20 cellular contexts compared by ENCODE assay signal in genomic region chr11:66934971-66935779, GRCh38. TPM values are rescaled to one million over a fixed set of nuclear protein-coding genes. Genes with fewer than 3 reads are reported as not detected.
DNase-seq lines count a peak whose midpoint lies in the region; ATAC-seq and TF ChIP-seq lines count a peak whose summit lies in the region.
"Had no signal": no experiment of that assay in that cellular context is flagged by ENCODE, and none has a peak within 500 bp of the region (broad histone marks: within the 10 kb centered on the region; RNA-seq: fewer than 3 reads in every experiment).

No MANE protein-coding gene starts in this region.

- no peaks in the 10 kb centered on the region for H4K20me1 ChIP-seq in mammary epithelial cell (ENCODE audit: insufficient read depth, low read length)

- H3K4me2 ChIP-seq in mammary epithelial cell (ENCODE audit: insufficient read depth, low read depth, low read length) = no peak overlapping the region
- H3K4me2 ChIP-seq: smooth muscle cell had no signal

- BruUV-seq in MCF 10A (replicated peaks; lab: Mats Ljungman, UMichigan) (no TSS peak), mammary epithelial cell (replicated peaks; lab: Mats Ljungman, UMichigan) (no TSS peak)

- H3K36me3 ChIP-seq in mammary epithelial cell (ENCODE audit: insufficient read depth, low read length) (no peaks in the 10 kb centered on the region), heart right ventricle (no peaks in the 10 kb centered on the region), prostate gland (no peaks in the 10 kb centered on the region)
- H3K36me3 ChIP-seq: ovary, WERI-Rb-1 had no signal

- TF ChIP-seq CTCF in MCF 10A (IDR thresholded peaks at IDR 0.05; ENCODE audit: unreplicated experiment) (no peak), mammary epithelial cell (conservative IDR thresholded peaks at IDR 0.05 in 1 of 2, IDR thresholded peaks at IDR 0.05 in 1 of 2; ENCODE audit: extremely low read depth in 1 of 2, insufficient read depth in 1 of 2, low read depth in 1 of 2, low read length in 2 of 2) (no peak), VCaP (conservative IDR thresholded peaks at IDR 0.05) (no peak), fibroblast of the aortic adventitia (IDR thresholded peaks at IDR 0.05; ENCODE audit: insufficient read depth, low read length) (no peak), heart right ventricle (IDR thresholded peaks at IDR 0.05) (no peak), prostate gland (IDR thresholded peaks at IDR 0.05) (no peak)

- H2AFZ ChIP-seq in mammary epithelial cell (ENCODE audit: low read depth, low read length) = no peak overlapping the region

- H3K9ac ChIP-seq in mammary epithelial cell (ENCODE audit: insufficient read depth, low read length) = no peak overlapping the region

- in situ Hi-C loops in mammary epithelial cell (cut with MboI; ENCODE audit: low sequenced_read_pairs in 2 of 2) = no loop called here

- 68% methylated on average over 9 of the region's 9 CpGs for WGBS in mammary epithelial cell (ENCODE audit: low coverage, missing lambda C conversion rate)
- 75 to 76% methylated on average over 9 of the region's 9 CpGs for WGBS in heart right ventricle, 2 donors
- 55% methylated on average over 9 of the region's 9 CpGs for WGBS in prostate gland

- dilution Hi-C loops in mammary epithelial cell (cut with HindIII; ENCODE audit: low sequenced_read_pairs) = no loop called here

- H3K4me3 Mint-ChIP-seq in MCF 10A (ENCODE audit: unreplicated experiment) = peak overlapping the region; percentile 34
- H3K4me3 Mint-ChIP-seq in natural killer cell treated with Interleukin-12 subunit alpha and Interleukin-12 subunit beta and Interleukin-15 and Interleukin-18, amount 100 ng/mL, for 72 hours = no peak overlapping the region
- H3K4me3 Mint-ChIP-seq: HFFc6; stimulated activated memory B cell treated with anti-CD40 and anti-IgM and Interleukin-4, amounts not matched to agents 10 μg/mL and 1 μg/mL and 100 μg/mL, for 72 hours; type B pancreatic cell had no signal

- peak; percentile 77 for DNase-seq in MCF 10A (ENCODE audit: unreplicated experiment)
- DNase-seq in mammary epithelial cell = no peak
- DNase-seq in fibroblast of the aortic adventitia (ENCODE audit: low read depth) = peak; percentile 94
- DNase-seq in heart right ventricle = no peak
- DNase-seq in prostate gland (ENCODE audit: low spot score) = no peak
- DNase-seq in natural killer cell treated with Interleukin-12 subunit alpha and Interleukin-12 subunit beta and Interleukin-15 and Interleukin-18, amount 100 ng/mL, for 72 hours (ENCODE audit: low spot score) = no peak
- no peak for DNase-seq in stimulated activated CD4-positive, alpha-beta T cell treated with anti-CD3 and anti-CD28 coated beads, Interleukin-12 subunit alpha, Interleukin-12 subunit beta, amount 100 ng/mL, for 4 hours
- DNase-seq: activated effector memory CD4-positive, alpha-beta T cell treated with Interleukin-2 at 50 U/mL for 16 hours; anterior cingulate cortex; HFFc6; hypothalamus; ovary; WERI-Rb-1 had no signal

- intact Hi-C loops in MCF 10A (cut with micrococcal nuclease) (no loop called here), mammary epithelial cell (cut with micrococcal nuclease) (no loop called here), heart right ventricle (cut with DNase I) (no loop called here), prostate gland (cut with DNase I) (no loop called here)

- no peaks in the 10 kb centered on the region for H3K9me3 Mint-ChIP-seq in MCF 10A (ENCODE audit: unreplicated experiment)
- no peaks in the 10 kb centered on the region for H3K9me3 Mint-ChIP-seq in natural killer cell treated with Interleukin-12 subunit alpha and Interleukin-12 subunit beta and Interleukin-15 and Interleukin-18, amount 100 ng/mL, for 72 hours
- H3K9me3 Mint-ChIP-seq: HFFc6; stimulated activated memory B cell treated with anti-CD40 and anti-IgM and Interleukin-4, amounts not matched to agents 10 μg/mL and 1 μg/mL and 100 μg/mL, for 72 hours had no signal

- no peaks in the 10 kb centered on the region for H3K27me3 Mint-ChIP-seq in MCF 10A (ENCODE audit: insufficient read depth, unreplicated experiment)
- peaks cover 0 to 3% of the 10 kb centered on the region in 2 donors for H3K27me3 Mint-ChIP-seq in natural killer cell treated with Interleukin-12 subunit alpha and Interleukin-12 subunit beta and Interleukin-15 and Interleukin-18, amount 100 ng/mL, for 72 hours
- H3K27me3 Mint-ChIP-seq: type B pancreatic cell had no signal

- POLR2A ChIA-PET in MCF 10A (lab: Yijun Ruan, JAX) = interaction anchor here (0.7 to 6.3 kb wide), 27 partner anchors 10 to 411 kb away, joined by 3 to 74 read pairs (median 5); partner anchors contain the start of genes C11orf86, PC, RCE1 and RHOD

- no peaks in the 10 kb centered on the region for H3K79me2 ChIP-seq in mammary epithelial cell (ENCODE audit: insufficient read depth, low read length)

- H3K4me3 ChIP-seq in mammary epithelial cell (replicated peaks in 1 of 3; ENCODE audit: insufficient read depth in 1 of 3, low read depth in 2 of 3, low read length in 3 of 3) (no peak overlapping the region), fibroblast of the aortic adventitia (ENCODE audit: low read depth, low read length) (no peak overlapping the region), heart right ventricle (no peak overlapping the region), prostate gland (no peak overlapping the region)
- H3K4me3 ChIP-seq: coronary artery, ovary, smooth muscle cell had no signal

- peaks cover 45% of the 10 kb centered on the region for H3K4me1 Mint-ChIP-seq in MCF 10A (ENCODE audit: insufficient read depth, unreplicated experiment)
- peaks cover 0 to 2% of the 10 kb centered on the region in 2 donors for H3K4me1 Mint-ChIP-seq in natural killer cell treated with Interleukin-12 subunit alpha and Interleukin-12 subunit beta and Interleukin-15 and Interleukin-18, amount 100 ng/mL, for 72 hours (ENCODE audit: low read depth in 2 of 2)
- H3K4me1 Mint-ChIP-seq: stimulated activated memory B cell treated with anti-CD40 and anti-IgM and Interleukin-4, amounts not matched to agents 10 μg/mL and 1 μg/mL and 100 μg/mL, for 72 hours had no signal

- no peaks in the 10 kb centered on the region for H3K9me3 ChIP-seq in mammary epithelial cell (replicated peaks; ENCODE audit: insufficient read depth, low read length)
- H3K9me3 ChIP-seq in heart right ventricle = peaks cover 0 to 6% (median 0%) of the 10 kb centered on the region in 11 donors
- no peaks in the 10 kb centered on the region for H3K9me3 ChIP-seq in prostate gland
- H3K9me3 ChIP-seq: ovary had no signal

- CTCF ChIA-PET in MCF 10A (lab: Yijun Ruan, JAX) (interaction anchor here (0.6 to 1.8 kb wide), 11 partner anchors 9 to 134 kb away, joined by 3 to 5 read pairs (median 4); partner anchors contain the start of gene PC), mammary epithelial cell (lab: Charles Lee; ENCODE audit: low non-redundant PET) (no interaction called here)

- H3K4me1 ChIP-seq in mammary epithelial cell (ENCODE audit: insufficient read depth, low read length) = no peaks in the 10 kb centered on the region
- no peaks in the 10 kb centered on the region for H3K4me1 ChIP-seq in heart right ventricle
- peaks cover 6% of the 10 kb centered on the region for H3K4me1 ChIP-seq in prostate gland (replicated peaks)

- TF ChIP-seq POLR2A in prostate gland (IDR thresholded peaks at IDR 0.05) = no peak

- H3K36me3 Mint-ChIP-seq in MCF 10A (ENCODE audit: insufficient read depth, unreplicated experiment) = peaks cover 16% of the 10 kb centered on the region
- no peaks in the 10 kb centered on the region for H3K36me3 Mint-ChIP-seq in natural killer cell treated with Interleukin-12 subunit alpha and Interleukin-12 subunit beta and Interleukin-15 and Interleukin-18, amount 100 ng/mL, for 72 hours
- H3K36me3 Mint-ChIP-seq: stimulated activated memory B cell treated with anti-CD40 and anti-IgM and Interleukin-4, amounts not matched to agents 10 μg/mL and 1 μg/mL and 100 μg/mL, for 72 hours; type B pancreatic cell had no signal

- ATAC-seq in heart right ventricle = no peak
- no peak for ATAC-seq in natural killer cell treated with Interleukin-12 subunit alpha and Interleukin-12 subunit beta and Interleukin-15 and Interleukin-18, amount 100 ng/mL, for 72 hours
- ATAC-seq: stimulated activated memory B cell treated with anti-CD40 and anti-IgM and Interleukin-4, amounts not matched to agents 10 μg/mL and 1 μg/mL and 100 μg/mL, for 72 hours had no signal

- H3K27ac ChIP-seq in mammary epithelial cell (ENCODE audit: insufficient read depth, low read depth, low read length) = no peak overlapping the region
- H3K27ac ChIP-seq in VCaP = peak overlapping the region; percentile 7; the same call in 1 of the 2 replicates
- H3K27ac ChIP-seq in heart right ventricle = no peak overlapping the region
- H3K27ac ChIP-seq in prostate gland = peak overlapping the region in 1 of 2 donors; percentile 33
- H3K27ac ChIP-seq: coronary artery, epithelial cell of prostate, ovary, WERI-Rb-1 had no signal

- H3K27ac Mint-ChIP-seq in MCF 10A (ENCODE audit: low read depth, unreplicated experiment) = peak overlapping the region; percentile 82
- H3K27ac Mint-ChIP-seq in natural killer cell treated with Interleukin-12 subunit alpha and Interleukin-12 subunit beta and Interleukin-15 and Interleukin-18, amount 100 ng/mL, for 72 hours = no peak overlapping the region
- H3K27ac Mint-ChIP-seq: HFFc6; stimulated activated memory B cell treated with anti-CD40 and anti-IgM and Interleukin-4, amounts not matched to agents 10 μg/mL and 1 μg/mL and 100 μg/mL, for 72 hours; type B pancreatic cell had no signal

- H3K27me3 ChIP-seq in mammary epithelial cell (ENCODE audit: insufficient read depth, low read length) (no peaks in the 10 kb centered on the region), heart right ventricle (peaks cover 0 to 5% (median 0%) of the 10 kb centered on the region in 7 donors), prostate gland (replicated peaks; ENCODE audit: insufficient read depth) (no peaks in the 10 kb centered on the region)
- H3K27me3 ChIP-seq: ovary had no signal

RNA-seq across cellular contexts. Expression of gene PC, which starts 23.0 kb away (rescaled TPM):
- total RNA-seq in MCF 10A (2022) (27.0 and 37.7 TPM in 2 replicates), mammary epithelial cell (10 to 100 TPM; 52.0 to 67.0 TPM), fibroblast of the aortic adventitia (ENCODE audit: low replicate concordance) (12.7 and 21.5 TPM in 2 replicates), heart right ventricle (10 to 100 TPM in 7 of 10 donors, 1 to 10 TPM in 3; 6.8 to 18.5 (median 11.0) TPM), prostate gland (10 to 100 TPM; 42.8 to 43.4 TPM)
- polyA plus RNA-seq in mammary epithelial cell (37.1 TPM), heart right ventricle (10 to 100 TPM; 13.2 to 26.0 TPM)
- 89.7 TPM for polyA minus RNA-seq in mammary epithelial cell
- total RNA-seq in natural killer cell treated with Interleukin-12 subunit alpha and Interleukin-12 subunit beta and Interleukin-15 and Interleukin-18, amount 100 ng/mL, for 72 hours = 1 to 10 TPM; 6.5 to 9.1 TPM

RNA-seq across cellular contexts. Expression of gene C11orf86, which starts 39.9 kb away (rescaled TPM):
- total RNA-seq in MCF 10A (2022) (not detected in 2 replicates), mammary epithelial cell (not detected), fibroblast of the aortic adventitia (ENCODE audit: low replicate concordance) (not detected in 2 replicates), heart right ventricle (not detected), prostate gland (not detected)
- polyA plus RNA-seq in mammary epithelial cell (not detected), heart right ventricle (not detected)
- polyA minus RNA-seq in mammary epithelial cell = not detected
- total RNA-seq in natural killer cell treated with Interleukin-12 subunit alpha and Interleukin-12 subunit beta and Interleukin-15 and Interleukin-18, amount 100 ng/mL, for 72 hours = not detected
- total RNA-seq: HFFc6, NCI-H460, smooth muscle cell had no signal
- polyA plus RNA-seq: ovary, smooth muscle cell had no signal

Comparison
In these comparisons a context has a peak if more than half of its experiments do, and no peak if none do; other contexts are left out.
1. DNase-seq: peak in MCF 10A (single experiment) and fibroblast of the aortic adventitia (single experiment); none in mammary epithelial cell (single experiment), heart right ventricle (0 of 2), prostate gland (single experiment), natural killer cell treated with Interleukin-12 subunit alpha and Interleukin-12 subunit beta and Interleukin-15 and Interleukin-18, amount 100 ng/mL, for 72 hours (single experiment) and stimulated activated CD4-positive, alpha-beta T cell treated with anti-CD3 and anti-CD28 coated beads, Interleukin-12 subunit alpha, Interleukin-12 subunit beta, amount 100 ng/mL, for 4 hours (single experiment).